In the genomic region with DNA sequence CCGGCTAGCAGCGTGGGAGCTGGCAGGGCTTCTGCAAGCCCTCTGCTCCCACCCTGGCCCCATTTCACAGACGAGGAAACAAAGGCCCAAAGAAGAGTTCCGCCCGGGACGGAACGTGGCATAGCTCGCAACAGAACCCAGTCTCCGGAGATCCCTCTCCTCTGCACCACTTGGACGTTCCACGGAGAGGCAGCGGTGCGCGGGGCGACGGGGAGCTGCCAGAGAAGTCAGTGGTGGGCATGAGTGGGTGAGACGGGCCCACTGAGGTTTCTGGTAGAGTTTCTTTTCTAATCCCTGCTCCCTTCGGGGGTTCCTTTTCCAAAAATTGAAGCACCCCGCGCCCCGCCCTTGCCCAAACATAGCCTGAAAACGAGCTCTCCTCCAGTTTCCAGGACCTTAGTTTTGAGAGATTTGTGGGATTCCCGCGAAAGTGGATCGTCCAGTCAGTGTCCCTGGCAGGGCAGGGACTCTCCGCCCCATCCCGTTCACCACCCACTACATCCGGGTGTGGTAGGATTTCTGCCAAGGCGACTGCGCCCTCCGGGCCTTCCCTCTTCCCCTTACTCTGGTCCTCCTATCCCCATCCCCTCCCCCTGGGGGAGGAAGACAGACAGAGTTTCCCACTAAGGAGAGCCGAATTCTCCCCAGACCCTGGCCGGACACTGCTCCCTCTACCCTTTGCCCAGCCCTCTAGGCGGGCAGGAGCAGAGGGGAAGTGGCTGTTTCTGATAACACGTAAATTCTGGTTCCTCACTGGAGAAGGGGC, we compare ENCODE assay signal across 1 cellular context.
TF ChIP-seq lines count a peak whose summit lies in the region.

No MANE protein-coding gene starts in this region.

TF ChIP-seq in SK-N-SH, 30 proteins besides CTCF, POLR2A, EP300 and RAD21 (continued from another document):
- no peak for TF ChIP-seq IRF3 (IDR thresholded peaks at IDR 0.05; ENCODE audit: low read depth, low read length)
TF ChIP-seq in SK-N-SH: peak in this region for 5.
